Comparison of ENCODE assay signal across 23 cellular contexts in genomic region chr20:16607364-16608264, GRCh38. TPM values are rescaled to one million over a fixed set of nuclear protein-coding genes. Genes with fewer than 3 reads are reported as not detected.
DNase-seq lines count a peak whose midpoint lies in the region; ATAC-seq and TF ChIP-seq lines count a peak whose summit lies in the region.
"Had no signal": no experiment of that assay in that cellular context is flagged by ENCODE, and none has a peak within 500 bp of the region (broad histone marks: within the 10 kb centered on the region; RNA-seq: fewer than 3 reads in every experiment).

No MANE protein-coding gene starts in this region.

- H3K9me3 ChIP-seq in endodermal cell (ENCODE audit: control insufficient read depth, low read length) (no peaks in the 10 kb centered on the region), right lobe of liver (no peaks in the 10 kb centered on the region)
- no peaks in the 10 kb centered on the region for H3K9me3 ChIP-seq in CD4-positive, alpha-beta memory T cell (ENCODE audit: control insufficient read depth in 1 of 2, low read length in 2 of 2)
- H3K9me3 ChIP-seq: esophagus muscularis mucosa, SJSA1 had no signal

- ATAC-seq in right lobe of liver: peak; percentile 78 to 90 (median 86)
- peak; percentile 22 for ATAC-seq in stimulated activated effector memory CD8-positive, alpha-beta T cell treated with anti-CD3 and anti-CD28 coated beads, Interleukin-12 subunit alpha, Interleukin-12 subunit beta, amount 100 ng/mL, for 72 hours
- ATAC-seq in natural killer cell treated with Interleukin-12 subunit alpha and Interleukin-12 subunit beta and Interleukin-15 and Interleukin-18, amount 100 ng/mL, for 72 hours: no peak
- ATAC-seq: activated T-helper 17 cell treated with anti-CD3 and anti-CD28 coated beads, Interleukin-2, amount 50 U/mL, for 72 hours; stimulated activated naive CD8-positive, alpha-beta T cell treated with anti-CD3 and anti-CD28 coated beads, Interleukin-15, Interleukin-2, amounts not matched to agents 100 U/mL and 50 U/mL, for 24 hours had no signal

- TF ChIP-seq POLR2A in right lobe of liver (IDR thresholded peaks at IDR 0.05): no peak

- POLR2A ChIA-PET in CD4-positive, alpha-beta memory T cell (lab: Charles Lee; ENCODE audit: partially characterized antibody): no interaction called here

- no peaks in the 10 kb centered on the region for H3K27me3 ChIP-seq in endodermal cell (ENCODE audit: control insufficient read depth, insufficient read depth, low read length, poor library complexity, severe bottlenecking)
- no peaks in the 10 kb centered on the region for H3K27me3 ChIP-seq in right lobe of liver
- no peaks in the 10 kb centered on the region for H3K27me3 ChIP-seq in CD4-positive, alpha-beta memory T cell (ENCODE audit: insufficient read depth, low read length)
- H3K27me3 ChIP-seq: cardiac muscle cell, esophagus muscularis mucosa, neural progenitor cell, SJSA1 had no signal

- DNase-seq in LoVo (ENCODE audit: low spot score): peak; percentile 74
- no peak for DNase-seq in endodermal cell
- peak in 1 of 3 donors; percentile 59 for DNase-seq in right lobe of liver
- DNase-seq in stimulated activated effector memory CD8-positive, alpha-beta T cell treated with anti-CD3 and anti-CD28 coated beads, Interleukin-12 subunit alpha, Interleukin-12 subunit beta, amount 100 ng/mL, for 72 hours (ENCODE audit: low spot score in 2 of 2): no peak
- DNase-seq in natural killer cell treated with Interleukin-12 subunit alpha and Interleukin-12 subunit beta and Interleukin-15 and Interleukin-18, amount 100 ng/mL, for 72 hours (ENCODE audit: low spot score): no peak
- DNase-seq in activated naive CD4-positive, alpha-beta T cell treated with anti-CD3 and anti-CD28 coated beads, Interleukin-2, amount 50 U/mL, for 16 hours: no peak
- no peak for DNase-seq in CD4-positive, alpha-beta memory T cell
- DNase-seq: activated CD4-positive, CD25-positive, alpha-beta regulatory T cell treated with anti-CD3 and anti-CD28 coated beads, Interleukin-2, amount 50 U/mL, for 72 hours; H9; immature natural killer cell; NCI-H1092 treated with DMSO at 0.1 percent for 48 hours; OCI-M1; retina; stimulated activated naive CD8-positive, alpha-beta T cell treated with anti-CD3 and anti-CD28 coated beads, Interleukin-15, Interleukin-2, amounts not matched to agents 100 U/mL and 50 U/mL, for 24 hours; T-helper 9 cell had no signal

- no peak overlapping the region for H3K27ac Mint-ChIP-seq in endodermal cell
- no peak overlapping the region for H3K27ac Mint-ChIP-seq in stimulated activated effector memory CD8-positive, alpha-beta T cell treated with anti-CD3 and anti-CD28 coated beads, Interleukin-12 subunit alpha, Interleukin-12 subunit beta, amount 100 ng/mL, for 72 hours
- no peak overlapping the region for H3K27ac Mint-ChIP-seq in natural killer cell treated with Interleukin-12 subunit alpha and Interleukin-12 subunit beta and Interleukin-15 and Interleukin-18, amount 100 ng/mL, for 72 hours
- no peak overlapping the region for H3K27ac Mint-ChIP-seq in CD4-positive, alpha-beta memory T cell
- H3K27ac Mint-ChIP-seq: activated T-helper 17 cell treated with anti-CD3 and anti-CD28 coated beads, Interleukin-2, amount 50 U/mL, for 72 hours; H9; immature natural killer cell; memory B cell; neural progenitor cell had no signal

- H3K36me3 Mint-ChIP-seq in endodermal cell (ENCODE audit: low read depth): no peaks in the 10 kb centered on the region
- no peaks in the 10 kb centered on the region for H3K36me3 Mint-ChIP-seq in stimulated activated effector memory CD8-positive, alpha-beta T cell treated with anti-CD3 and anti-CD28 coated beads, Interleukin-12 subunit alpha, Interleukin-12 subunit beta, amount 100 ng/mL, for 72 hours
- no peaks in the 10 kb centered on the region for H3K36me3 Mint-ChIP-seq in natural killer cell treated with Interleukin-12 subunit alpha and Interleukin-12 subunit beta and Interleukin-15 and Interleukin-18, amount 100 ng/mL, for 72 hours
- H3K36me3 Mint-ChIP-seq in CD4-positive, alpha-beta memory T cell: no peaks in the 10 kb centered on the region
- H3K36me3 Mint-ChIP-seq: immature natural killer cell, memory B cell, neural progenitor cell had no signal

- intact Hi-C loops in right lobe of liver (cut with DNase I): no loop called here
- intact Hi-C loops in CD4-positive, alpha-beta memory T cell (cut with micrococcal nuclease): no loop called here

- 93 to 100% methylated on average over 1 to 12 of the region's 12 CpGs for WGBS in endodermal cell (ENCODE audit: insufficient coverage in 1 of 2, insufficient read length in 1 of 2), 2 experiments
- 23% methylated on average over 12 of the region's 12 CpGs for WGBS in right lobe of liver (ENCODE audit: insufficient coverage, low coverage, low lambda C conversion rate, missing lambda C conversion rate)

- H3K4me1 ChIP-seq in endodermal cell (ENCODE audit: control insufficient read depth, insufficient read depth, low read length): no peaks in the 10 kb centered on the region
- H3K4me1 ChIP-seq in right lobe of liver: peaks cover 0 to 16% (median 8%) of the 10 kb centered on the region in 4 donors
- no peaks in the 10 kb centered on the region for H3K4me1 ChIP-seq in CD4-positive, alpha-beta memory T cell (ENCODE audit: insufficient read depth, low read length)
- H3K4me1 ChIP-seq: neural progenitor cell, SJSA1 had no signal

- no peaks in the 10 kb centered on the region for H3K27me3 Mint-ChIP-seq in endodermal cell (ENCODE audit: insufficient read depth)
- H3K27me3 Mint-ChIP-seq in natural killer cell treated with Interleukin-12 subunit alpha and Interleukin-12 subunit beta and Interleukin-15 and Interleukin-18, amount 100 ng/mL, for 72 hours: peaks cover 5 to 26% of the 10 kb centered on the region in 2 donors
- peaks cover 5 to 9% of the 10 kb centered on the region in 2 donors for H3K27me3 Mint-ChIP-seq in CD4-positive, alpha-beta memory T cell

- H3K36me3 ChIP-seq in endodermal cell (ENCODE audit: control insufficient read depth, insufficient read depth, low read length) (no peaks in the 10 kb centered on the region), right lobe of liver (no peaks in the 10 kb centered on the region)
- no peaks in the 10 kb centered on the region for H3K36me3 ChIP-seq in CD4-positive, alpha-beta memory T cell (ENCODE audit: insufficient read depth, low read length)
- H3K36me3 ChIP-seq: cardiac muscle cell, esophagus muscularis mucosa, neural progenitor cell, SJSA1 had no signal

- H3K27ac ChIP-seq in endodermal cell (ENCODE audit: low read depth, low read length): peak overlapping the region; percentile 18
- H3K27ac ChIP-seq in right lobe of liver: peak overlapping the region in 2 of 3 donors; percentile 56 to 78
- no peak overlapping the region for H3K27ac ChIP-seq in CD4-positive, alpha-beta memory T cell (ENCODE audit: low read depth, low read length)
- H3K27ac ChIP-seq: cardiac muscle cell, esophagus muscularis mucosa, HL-60, KMS-11, neural progenitor cell, SJSA1 had no signal

- H3K9ac ChIP-seq in endodermal cell (ENCODE audit: extremely low read depth, low read length, poor library complexity, severe bottlenecking): no peak overlapping the region
- H3K9ac ChIP-seq: KMS-11, neural progenitor cell had no signal

- TF ChIP-seq CTCF in endodermal cell (conservative IDR thresholded peaks at IDR 0.05) (no peak), right lobe of liver (IDR thresholded peaks at IDR 0.05) (no peak)

- CTCF ChIA-PET in CD4-positive, alpha-beta memory T cell (lab: Charles Lee; ENCODE audit: partially characterized antibody): no interaction called here

- no peak overlapping the region for H3K4me3 Mint-ChIP-seq in endodermal cell
- no peak overlapping the region for H3K4me3 Mint-ChIP-seq in stimulated activated effector memory CD8-positive, alpha-beta T cell treated with anti-CD3 and anti-CD28 coated beads, Interleukin-12 subunit alpha, Interleukin-12 subunit beta, amount 100 ng/mL, for 72 hours
- H3K4me3 Mint-ChIP-seq in natural killer cell treated with Interleukin-12 subunit alpha and Interleukin-12 subunit beta and Interleukin-15 and Interleukin-18, amount 100 ng/mL, for 72 hours: no peak overlapping the region
- H3K4me3 Mint-ChIP-seq in CD4-positive, alpha-beta memory T cell: no peak overlapping the region
- H3K4me3 Mint-ChIP-seq: activated T-helper 17 cell treated with anti-CD3 and anti-CD28 coated beads, Interleukin-2, amount 50 U/mL, for 72 hours; H9; immature natural killer cell; memory B cell; neural progenitor cell had no signal

- H3K4me3 ChIP-seq in endodermal cell (ENCODE audit: low read length) (no peak overlapping the region), right lobe of liver (peak overlapping the region in 2 of 3 donors; percentile 17 to 43)
- no peak overlapping the region for H3K4me3 ChIP-seq in CD4-positive, alpha-beta memory T cell (ENCODE audit: low read length in 2 of 2)
- H3K4me3 ChIP-seq: cardiac muscle cell, esophagus muscularis mucosa, neural progenitor cell, SJSA1 had no signal

- H3K4me1 Mint-ChIP-seq in endodermal cell: no peaks in the 10 kb centered on the region
- H3K4me1 Mint-ChIP-seq in stimulated activated effector memory CD8-positive, alpha-beta T cell treated with anti-CD3 and anti-CD28 coated beads, Interleukin-12 subunit alpha, Interleukin-12 subunit beta, amount 100 ng/mL, for 72 hours: no peaks in the 10 kb centered on the region
- H3K4me1 Mint-ChIP-seq in natural killer cell treated with Interleukin-12 subunit alpha and Interleukin-12 subunit beta and Interleukin-15 and Interleukin-18, amount 100 ng/mL, for 72 hours (ENCODE audit: low read depth in 2 of 2): no peaks in the 10 kb centered on the region
- no peaks in the 10 kb centered on the region for H3K4me1 Mint-ChIP-seq in CD4-positive, alpha-beta memory T cell
- H3K4me1 Mint-ChIP-seq: activated T-helper 17 cell treated with anti-CD3 and anti-CD28 coated beads, Interleukin-2, amount 50 U/mL, for 72 hours; H9; immature natural killer cell; memory B cell; neural progenitor cell had no signal

- H3K9me3 Mint-ChIP-seq in endodermal cell: no peaks in the 10 kb centered on the region
- H3K9me3 Mint-ChIP-seq in stimulated activated effector memory CD8-positive, alpha-beta T cell treated with anti-CD3 and anti-CD28 coated beads, Interleukin-12 subunit alpha, Interleukin-12 subunit beta, amount 100 ng/mL, for 72 hours: no peaks in the 10 kb centered on the region
- H3K9me3 Mint-ChIP-seq in natural killer cell treated with Interleukin-12 subunit alpha and Interleukin-12 subunit beta and Interleukin-15 and Interleukin-18, amount 100 ng/mL, for 72 hours: no peaks in the 10 kb centered on the region
- H3K9me3 Mint-ChIP-seq in CD4-positive, alpha-beta memory T cell: peaks cover 0 to 3% (median 0%) of the 10 kb centered on the region in 8 donors
- H3K9me3 Mint-ChIP-seq: activated T-helper 17 cell treated with anti-CD3 and anti-CD28 coated beads, Interleukin-2, amount 50 U/mL, for 72 hours; H9; memory B cell; neural progenitor cell had no signal

RNA-seq across cellular contexts. Expression of gene KIF16B, which starts 34.4 kb away (rescaled TPM):
- total RNA-seq in endodermal cell (10 to 100 TPM; 17.3 to 18.8 TPM), right lobe of liver (10 to 100 TPM in 5 of 6 experiments, 1 to 10 TPM in 1; 8.4 to 15.9 (median 11.7) TPM)
- polyA plus RNA-seq in endodermal cell (2013, experiment 1 of 2): 8.3 TPM
- 7.5 TPM for polyA plus RNA-seq in endodermal cell (2013, experiment 2 of 2)
- total RNA-seq in natural killer cell treated with Interleukin-12 subunit alpha and Interleukin-12 subunit beta and Interleukin-15 and Interleukin-18, amount 100 ng/mL, for 72 hours: 1 to 10 TPM; 3.8 to 8.8 TPM
- total RNA-seq in CD4-positive, alpha-beta memory T cell: 10 to 100 TPM; 12.0 TPM
- 1 to 10 TPM; 3.2 to 8.0 TPM for polyA plus RNA-seq in CD4-positive, alpha-beta memory T cell

Comparison
In these comparisons a context has a peak if more than half of its experiments do, and no peak if none do; other contexts are left out.
1. H3K4me3 ChIP-seq: peak in right lobe of liver (2 of 3); none in endodermal cell (single experiment) and CD4-positive, alpha-beta memory T cell (0 of 2).
2. ATAC-seq: peak in right lobe of liver (4 of 4) and stimulated activated effector memory CD8-positive, alpha-beta T cell treated with anti-CD3 and anti-CD28 coated beads, Interleukin-12 subunit alpha, Interleukin-12 subunit beta, amount 100 ng/mL, for 72 hours (single experiment); none in natural killer cell treated with Interleukin-12 subunit alpha and Interleukin-12 subunit beta and Interleukin-15 and Interleukin-18, amount 100 ng/mL, for 72 hours (0 of 2).